21 cellular contexts compared by ENCODE assay signal in the genomic region with DNA sequence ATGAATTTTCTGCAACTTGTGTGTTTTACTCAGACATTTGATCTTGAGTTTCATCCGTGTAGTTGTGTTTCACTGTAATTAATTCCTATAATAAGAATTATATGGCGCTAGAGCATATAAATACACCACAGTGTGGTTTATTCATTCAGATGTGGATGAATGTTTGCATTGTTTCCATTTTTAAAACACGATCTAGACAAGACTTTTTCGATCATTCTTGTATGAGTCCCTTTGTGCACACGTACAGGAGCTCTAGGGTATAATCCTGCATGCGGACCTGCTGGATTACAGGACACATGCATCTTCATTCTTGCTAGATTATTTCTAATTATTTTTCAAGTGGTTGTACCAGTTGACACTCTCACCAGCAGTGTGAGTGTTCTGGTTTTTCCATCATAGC. TPM values are rescaled to one million over a fixed set of nuclear protein-coding genes. Genes with fewer than 3 reads are reported as not detected.
A peak's percentile ranks its signal among the peaks of the same experiment; 100 is the strongest.
DNase-seq lines count a peak whose midpoint lies in the region; ATAC-seq and TF ChIP-seq lines count a peak whose summit lies in the region.
"Had no signal": no experiment of that assay in that cellular context is flagged by ENCODE, and none has a peak within 500 bp of the region (broad histone marks: within the 10 kb centered on the region; RNA-seq: fewer than 3 reads in every experiment).

No MANE protein-coding gene starts in this region.

- H3K79me2 ChIP-seq in PC-9 (ENCODE audit: low read depth) = peaks cover 7% of the 10 kb centered on the region

- POLR2A ChIA-PET in PC-9 (lab: Charles Lee; ENCODE audit: unreplicated experiment) = no interaction called here

- ATAC-seq in HG03354 (IDR thresholded peaks at IDR 0.05; ENCODE audit: poor library complexity, severe bottlenecking, unreplicated experiment) = no peak
- ATAC-seq: A549; CD8-positive, alpha-beta T cell; GM12878 had no signal

- no peaks in the 10 kb centered on the region for H4K20me1 ChIP-seq in PC-9 (ENCODE audit: insufficient read depth)
- H4K20me1 ChIP-seq: BLaER1 treated with 17β-estradiol and CSF1 and Interleukin-3, amounts not matched to agents 10 nM and 100 nM had no signal

- no peak overlapping the region for H3K4me2 ChIP-seq in PC-9
- H3K4me2 ChIP-seq: A549; BLaER1 treated with 17β-estradiol and CSF1 and Interleukin-3, amounts not matched to agents 10 nM and 100 nM had no signal

- TF ChIP-seq EP300 in esophagus muscularis mucosa (IDR thresholded peaks at IDR 0.05) = no peak

- H3K27ac ChIP-seq in PC-9 = peak overlapping the region; percentile 10; the same call in 1 of the 2 replicates
- H3K27ac ChIP-seq in esophagus muscularis mucosa (replicated peaks in 1 of 4) = no peak overlapping the region
- no peak overlapping the region for H3K27ac ChIP-seq in brain microvascular endothelial cell
- H3K27ac ChIP-seq: A549; BLaER1 treated with 17β-estradiol and CSF1 and Interleukin-3, amounts not matched to agents 10 nM and 100 nM; C4-2B had no signal

- no peak overlapping the region for H3K4me3 ChIP-seq in PC-9
- H3K4me3 ChIP-seq in esophagus muscularis mucosa = no peak overlapping the region
- H3K4me3 ChIP-seq in brain microvascular endothelial cell (ENCODE audit: low read depth, low read length) = no peak overlapping the region
- H3K4me3 ChIP-seq: A549; BLaER1 treated with 17β-estradiol and CSF1 and Interleukin-3, amounts not matched to agents 10 nM and 100 nM; GM12878 had no signal

- WGBS in esophagus muscularis mucosa = 89% methylated on average over 6 of the region's 6 CpGs

- TF ChIP-seq CTCF in PC-9 (conservative IDR thresholded peaks at IDR 0.05) (no peak), esophagus muscularis mucosa (IDR thresholded peaks at IDR 0.05) (no peak), brain microvascular endothelial cell (IDR thresholded peaks at IDR 0.05; ENCODE audit: low read depth, low read length, missing control alignments) (no peak)

- H3K27me3 ChIP-seq in PC-9 (ENCODE audit: insufficient read depth, low read depth) (no peaks in the 10 kb centered on the region), esophagus muscularis mucosa (no peaks in the 10 kb centered on the region), brain microvascular endothelial cell (replicated peaks) (no peaks in the 10 kb centered on the region)
- H3K27me3 ChIP-seq: BLaER1 treated with 17β-estradiol and CSF1 and Interleukin-3, amounts not matched to agents 10 nM and 100 nM had no signal

- H3K4me1 ChIP-seq in PC-9 (replicated peaks; ENCODE audit: insufficient read depth) = peaks cover 66% of the 10 kb centered on the region
- H3K4me1 ChIP-seq in esophagus muscularis mucosa = no peaks in the 10 kb centered on the region

- H3F3A ChIP-seq in PC-9 (ENCODE audit: insufficient read depth, low read depth) = peaks cover 52% of the 10 kb centered on the region

- intact Hi-C loops in PC-9 (cut with micrococcal nuclease; ENCODE audit: unreplicated experiment) = no loop called here
- intact Hi-C loops in esophagus muscularis mucosa (cut with DNase I) = no loop called here
- intact Hi-C loops in posterior vena cava (cut with DNase I) = no loop called here

- in situ Hi-C loops in brain microvascular endothelial cell (cut with HindIII; ENCODE audit: low pct_ligation_motif_present, low sequenced_read_pairs) = no loop called here

- CTCF ChIA-PET in PC-9 (lab: Charles Lee) = no interaction called here

- no TSS peak for BruUV-seq in PC-9 (replicated peaks; lab: Mats Ljungman, UMichigan)

- no peak overlapping the region for H2AFZ ChIP-seq in PC-9

- DNase-seq in PC-9 (no peak), esophagus muscularis mucosa (ENCODE audit: extremely low spot score) (peak; percentile 24), posterior vena cava (ENCODE audit: low spot score) (no peak), brain microvascular endothelial cell (no peak)
- DNase-seq: 8988T; AML-193; CD4-positive, alpha-beta T cell; CD8-positive, alpha-beta T cell; COR-L47; DMS 273 treated with DMSO at 0.1 percent for 48 hours; DMS153; DMS53; DMS79; DND-41; EL; GDM1 had no signal

- no peaks in the 10 kb centered on the region for H3K36me3 ChIP-seq in PC-9 (ENCODE audit: low read depth)
- no peaks in the 10 kb centered on the region for H3K36me3 ChIP-seq in esophagus muscularis mucosa
- H3K36me3 ChIP-seq in brain microvascular endothelial cell (replicated peaks) = no peaks in the 10 kb centered on the region
- H3K36me3 ChIP-seq: BLaER1 treated with 17β-estradiol and CSF1 and Interleukin-3, amounts not matched to agents 10 nM and 100 nM had no signal

- peaks cover 12% of the 10 kb centered on the region for H3K9me3 ChIP-seq in PC-9 (ENCODE audit: insufficient read depth, low read depth)
- H3K9me3 ChIP-seq in esophagus muscularis mucosa = no peaks in the 10 kb centered on the region
- H3K9me3 ChIP-seq: A549 had no signal

- no peak for TF ChIP-seq POLR2A in esophagus muscularis mucosa (IDR thresholded peaks at IDR 0.05; ENCODE audit: low read depth)

- H3K9me2 ChIP-seq in PC-9 (ENCODE audit: insufficient read depth) = no peaks in the 10 kb centered on the region

RNA-seq across cellular contexts. Expression of a gene that starts 46.8 kb away (rescaled TPM):
- total RNA-seq in PC-9 (2021) (7.4 and 8.4 TPM in 2 replicates), esophagus muscularis mucosa (1 to 10 TPM in 2 of 4 donors, under 1 TPM in 2; 0.42 to 2.3 (median 1.3) TPM), posterior vena cava (1 to 10 TPM; 1.6 to 2.6 TPM)
